ENCODE assay signal across 15 cellular contexts in genomic region chr1:35181790-35182455, GRCh38. TPM values are rescaled to one million over a fixed set of nuclear protein-coding genes. Genes with fewer than 3 reads are reported as not detected.
A peak's percentile ranks its signal among the peaks of the same experiment; 100 is the strongest.
DNase-seq lines count a peak whose midpoint lies in the region; ATAC-seq and TF ChIP-seq lines count a peak whose summit lies in the region.
"Had no signal": no experiment of that assay in that cellular context is flagged by ENCODE, and none has a peak within 500 bp of the region (broad histone marks: within the 10 kb centered on the region; RNA-seq: fewer than 3 reads in every experiment).

No MANE protein-coding gene starts in this region.

- peak overlapping the region; percentile 50 for H3K4me3 Mint-ChIP-seq in stimulated activated naive CD8-positive, alpha-beta T cell treated with anti-CD3 and anti-CD28 coated beads, Interleukin-15, Interleukin-2, amounts not matched to agents 100 ng/mL and 50 ng/mL, for 24 hours
- H3K4me3 Mint-ChIP-seq in activated CD8-positive, alpha-beta T cell treated with anti-CD3 and anti-CD28 coated beads for 36 hours: peak overlapping the region; percentile 23
- H3K4me3 Mint-ChIP-seq: activated B cell treated with CpG ODN at 0.5 μM for 24 hours had no signal

- peaks cover 29 to 100% of the 10 kb centered on the region in 2 donors for H3K36me3 ChIP-seq in gastroesophageal sphincter

- no peak for TF ChIP-seq EP300 in gastroesophageal sphincter (IDR thresholded peaks at IDR 0.05)

- no peak for ATAC-seq in stimulated activated naive CD8-positive, alpha-beta T cell treated with anti-CD3 and anti-CD28 coated beads, Interleukin-15, Interleukin-2, amounts not matched to agents 100 U/mL and 50 U/mL, for 24 hours
- ATAC-seq in activated CD8-positive, alpha-beta T cell treated with anti-CD3 and anti-CD28 coated beads for 36 hours: no peak
- no peak for ATAC-seq in gastroesophageal sphincter
- ATAC-seq: sciatic nerve had no signal

- H3K27me3 Mint-ChIP-seq in stimulated activated naive CD8-positive, alpha-beta T cell treated with anti-CD3 and anti-CD28 coated beads, Interleukin-15, Interleukin-2, amounts not matched to agents 100 ng/mL and 50 ng/mL, for 24 hours: no peaks in the 10 kb centered on the region
- H3K27me3 Mint-ChIP-seq in activated CD8-positive, alpha-beta T cell treated with anti-CD3 and anti-CD28 coated beads for 36 hours: no peaks in the 10 kb centered on the region
- H3K27me3 Mint-ChIP-seq: activated B cell treated with CpG ODN at 0.5 μM for 24 hours had no signal

- H3K27ac ChIP-seq in gastroesophageal sphincter: peak overlapping the region in 1 of 4 donors; percentile 8
- H3K27ac ChIP-seq: left ventricle myocardium inferior had no signal

- TF ChIP-seq POLR2A in erythroblast (IDR thresholded peaks at IDR 0.05; ENCODE audit: low read length) (peak; percentile 31), gastroesophageal sphincter (IDR thresholded peaks at IDR 0.05) (no peak)

- CTCF ChIA-PET in activated CD8-positive, alpha-beta T cell treated with anti-CD3 and anti-CD28 coated beads for 36 hours (lab: Charles Lee): interaction anchor here (1.0 to 1.7 kb wide), 3 partner anchors 9 to 330 kb away, joined by 3 read pairs; no protein-coding TSS in a partner anchor

- intact Hi-C loops in activated CD8-positive, alpha-beta T cell treated with anti-CD3 and anti-CD28 coated beads for 36 hours (cut with micrococcal nuclease): no loop called here

- H3K9me3 ChIP-seq in gastroesophageal sphincter: no peaks in the 10 kb centered on the region
- H3K9me3 ChIP-seq: left ventricle myocardium inferior had no signal

- H3K9me3 Mint-ChIP-seq in stimulated activated naive CD8-positive, alpha-beta T cell treated with anti-CD3 and anti-CD28 coated beads, Interleukin-15, Interleukin-2, amounts not matched to agents 100 ng/mL and 50 ng/mL, for 24 hours: no peaks in the 10 kb centered on the region
- no peaks in the 10 kb centered on the region for H3K9me3 Mint-ChIP-seq in activated CD8-positive, alpha-beta T cell treated with anti-CD3 and anti-CD28 coated beads for 36 hours
- H3K9me3 Mint-ChIP-seq: activated B cell treated with CpG ODN at 0.5 μM for 24 hours had no signal

- POLR2A ChIA-PET in activated CD8-positive, alpha-beta T cell treated with anti-CD3 and anti-CD28 coated beads for 36 hours (lab: Charles Lee): interaction anchor here (0.9 to 8.2 kb wide), 6 partner anchors 8 to 176 kb away, joined by 3 to 90 read pairs (median 6); partner anchors contain the start of gene SFPQ

- peak overlapping the region; percentile 74 for H3K27ac Mint-ChIP-seq in stimulated activated naive CD8-positive, alpha-beta T cell treated with anti-CD3 and anti-CD28 coated beads, Interleukin-15, Interleukin-2, amounts not matched to agents 100 ng/mL and 50 ng/mL, for 24 hours
- H3K27ac Mint-ChIP-seq in activated CD8-positive, alpha-beta T cell treated with anti-CD3 and anti-CD28 coated beads for 36 hours: peak overlapping the region; percentile 67
- H3K27ac Mint-ChIP-seq: activated B cell treated with CpG ODN at 0.5 μM for 24 hours had no signal

- no peak overlapping the region for H3K4me3 ChIP-seq in gastroesophageal sphincter
- H3K4me3 ChIP-seq: left ventricle myocardium inferior had no signal

- no peak for TF ChIP-seq CTCF in activated CD8-positive, alpha-beta T cell treated with anti-CD3 and anti-CD28 coated beads for 36 hours (IDR thresholded peaks at IDR 0.05)
- TF ChIP-seq CTCF in gastroesophageal sphincter (IDR thresholded peaks at IDR 0.05): no peak

- peaks cover 100% of the 10 kb centered on the region for H3K36me3 Mint-ChIP-seq in stimulated activated naive CD8-positive, alpha-beta T cell treated with anti-CD3 and anti-CD28 coated beads, Interleukin-15, Interleukin-2, amounts not matched to agents 100 ng/mL and 50 ng/mL, for 24 hours (ENCODE audit: low read depth)
- H3K36me3 Mint-ChIP-seq in activated CD8-positive, alpha-beta T cell treated with anti-CD3 and anti-CD28 coated beads for 36 hours (ENCODE audit: low read depth): peaks cover 93% of the 10 kb centered on the region

- H3K4me1 ChIP-seq in gastroesophageal sphincter: peaks cover 10 to 86% (median 15%) of the 10 kb centered on the region in 3 donors

- DNase-seq in stimulated activated naive CD8-positive, alpha-beta T cell treated with anti-CD3 and anti-CD28 coated beads, Interleukin-15, Interleukin-2, amounts not matched to agents 100 U/mL and 50 U/mL, for 24 hours: no peak
- DNase-seq in activated CD8-positive, alpha-beta T cell treated with anti-CD3 and anti-CD28 coated beads for 36 hours: no peak
- DNase-seq in erythroblast (lab: John Stamatoyannopoulos, UW) (peak in 1 of 2 experiments; percentile 9), HPDE6-E6E7 (ENCODE audit: extremely low spot score) (no peak), medulla oblongata (ENCODE audit: extremely low spot score) (no peak)
- DNase-seq: activated B cell treated with CpG ODN at 0.5 μM for 24 hours; activated CD8-positive, alpha-beta memory T cell treated with anti-CD3 and anti-CD28 coated beads, Interleukin-2, amount 50 U/mL, for 48 hours; glutamatergic neuron; left ventricle myocardium inferior; NCI-H1417 treated with DMSO at 0.1 percent for 48 hours; NCI-H748 treated with DMSO at 0.1 percent for 48 hours; SIG-M5 had no signal

- no peaks in the 10 kb centered on the region for H3K27me3 ChIP-seq in gastroesophageal sphincter

- H3K4me1 Mint-ChIP-seq in stimulated activated naive CD8-positive, alpha-beta T cell treated with anti-CD3 and anti-CD28 coated beads, Interleukin-15, Interleukin-2, amounts not matched to agents 100 ng/mL and 50 ng/mL, for 24 hours (ENCODE audit: low read depth): peaks cover 76% of the 10 kb centered on the region
- peaks cover 84% of the 10 kb centered on the region for H3K4me1 Mint-ChIP-seq in activated CD8-positive, alpha-beta T cell treated with anti-CD3 and anti-CD28 coated beads for 36 hours (ENCODE audit: low read depth)

- WGBS in gastroesophageal sphincter (ENCODE audit: low coverage in 1 of 2), 2 donors: 36 to 39% methylated on average over 4 of the region's 4 CpGs

RNA-seq across cellular contexts. Expression of gene SFPQ, which starts 11.0 kb away (rescaled TPM):
- 100 to 1,000 TPM; 295 to 297 TPM for total RNA-seq in activated CD8-positive, alpha-beta T cell treated with anti-CD3 and anti-CD28 coated beads for 36 hours
- total RNA-seq in gastroesophageal sphincter: 100 to 1,000 TPM in 2 of 4 donors, 10 to 100 TPM in 2; 86.4 to 239 (median 146) TPM
